Comparison of ENCODE assay signal across 20 cellular contexts in the genomic region with DNA sequence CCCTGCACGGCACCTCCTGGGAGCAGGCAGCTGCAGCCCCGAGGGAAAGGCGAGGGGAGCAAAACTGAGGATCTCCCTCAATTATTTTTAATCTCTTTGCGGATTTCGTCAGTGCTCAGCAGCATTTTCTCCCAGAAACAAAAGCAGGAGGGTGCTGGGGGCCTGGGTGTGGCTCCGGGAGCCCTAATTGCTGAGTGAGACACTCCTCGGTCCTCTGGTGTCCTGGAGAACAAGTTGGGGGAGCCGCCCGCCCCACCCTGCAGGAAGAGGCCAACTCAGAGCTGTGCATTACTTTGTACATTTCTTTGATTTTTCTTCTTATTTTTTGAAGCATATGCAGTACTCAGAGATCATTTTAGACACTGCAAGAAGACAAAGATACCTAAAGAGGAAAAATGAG. TPM values are rescaled to one million over a fixed set of nuclear protein-coding genes. Genes with fewer than 3 reads are reported as not detected.
DNase-seq lines count a peak whose midpoint lies in the region; ATAC-seq and TF ChIP-seq lines count a peak whose summit lies in the region.
"Had no signal": no experiment of that assay in that cellular context is flagged by ENCODE, and none has a peak within 500 bp of the region (broad histone marks: within the 10 kb centered on the region; RNA-seq: fewer than 3 reads in every experiment).

No MANE protein-coding gene starts in this region.

- DNase-seq in GM03348 (ENCODE audit: low spot score) (peak; percentile 29), RWPE2 (ENCODE audit: low spot score) (no peak), esophagus squamous epithelium (lab: John Stamatoyannopoulos, UW) (no peak), sigmoid colon (peak; percentile 11), kidney glomerular epithelial cell (lab: John Stamatoyannopoulos, UW) (no peak)
- no peak for DNase-seq in NK-92 treated with Interleukin-12 subunit alpha and Interleukin-12 subunit beta, amount 100 ng/mL, for 24 hours (lab: John Stamatoyannopoulos, UW)
- DNase-seq in stimulated activated CD4-positive, alpha-beta T cell treated with anti-CD3 and anti-CD28 coated beads, Interleukin-2, amount 100 ng/mL, for 48 hours: no peak
- DNase-seq: AML-193; CD8-positive, alpha-beta T cell; DMS79 treated with DMSO at 0.1 percent for 48 hours; IMR-90; NCI-H1930; NCI-H2171 treated with DMSO at 0.1 percent for 48 hours; NCI-H82; SIG-M5 had no signal

- H3K9me3 ChIP-seq in RWPE2 (ENCODE audit: severe bottlenecking): no peaks in the 10 kb centered on the region
- H3K9me3 ChIP-seq in esophagus squamous epithelium: no peaks in the 10 kb centered on the region
- no peaks in the 10 kb centered on the region for H3K9me3 ChIP-seq in sigmoid colon

- peaks cover 14% of the 10 kb centered on the region for H3K4me1 ChIP-seq in RWPE2 (ENCODE audit: insufficient read depth, poor library complexity, severe bottlenecking)
- peaks cover 3 to 48% (median 10%) of the 10 kb centered on the region in 3 donors for H3K4me1 ChIP-seq in esophagus squamous epithelium
- H3K4me1 ChIP-seq in sigmoid colon: no peaks in the 10 kb centered on the region

- ATAC-seq in RWPE2 (ENCODE audit: low read depth) (peak; percentile 15; the same call in 1 of the 3 replicates), GM21528 (IDR thresholded peaks at IDR 0.05; ENCODE audit: low FRiP score, unreplicated experiment) (no peak)
- ATAC-seq: CD8-positive, alpha-beta T cell; Panc1 had no signal

- TF ChIP-seq CTCF in RWPE2 (IDR thresholded peaks at IDR 0.05; ENCODE audit: poor library complexity, severe bottlenecking) (no peak), esophagus squamous epithelium (IDR thresholded peaks at IDR 0.05) (no peak), sigmoid colon (IDR thresholded peaks at IDR 0.05) (no peak)

- H3K36me3 ChIP-seq in RWPE2 (ENCODE audit: low read depth) (no peaks in the 10 kb centered on the region), esophagus squamous epithelium (no peaks in the 10 kb centered on the region), sigmoid colon (no peaks in the 10 kb centered on the region)

- H3K27ac ChIP-seq in RWPE2 (ENCODE audit: poor library complexity, severe bottlenecking) (peak overlapping the region; percentile 42), esophagus squamous epithelium (peak overlapping the region; percentile 82 to 89 (median 83)), sigmoid colon (no peak overlapping the region)

- H3K4me3 ChIP-seq in RWPE2 (ENCODE audit: severe bottlenecking): no peak overlapping the region
- no peak overlapping the region for H3K4me3 ChIP-seq in esophagus squamous epithelium
- H3K4me3 ChIP-seq in sigmoid colon: no peak overlapping the region

- no peak for TF ChIP-seq POLR2A in esophagus squamous epithelium (IDR thresholded peaks at IDR 0.05)
- no peak for TF ChIP-seq POLR2A in sigmoid colon (IDR thresholded peaks at IDR 0.05)

- intact Hi-C loops in esophagus squamous epithelium (cut with DNase I) (no loop called here), sigmoid colon (cut with DNase I) (no loop called here)

- TF ChIP-seq EP300 in sigmoid colon (IDR thresholded peaks at IDR 0.05): no peak

- WGBS in esophagus squamous epithelium, 2 donors: 27 to 44% methylated on average over 9 of the region's 9 CpGs
- 50 to 73% methylated on average over 9 of the region's 9 CpGs for WGBS in sigmoid colon, 2 donors

- H3K27me3 ChIP-seq in RWPE2 (ENCODE audit: insufficient read depth, poor library complexity, severe bottlenecking) (no peaks in the 10 kb centered on the region), esophagus squamous epithelium (peaks cover 0 to 3% (median 0%) of the 10 kb centered on the region in 4 donors), sigmoid colon (no peaks in the 10 kb centered on the region)

RNA-seq across cellular contexts. Expression of a gene that starts 56.4 kb away (rescaled TPM):
- 10 to 100 TPM in 3 of 4 donors, 1 to 10 TPM in 1; 9.3 to 28.2 (median 22.9) TPM for total RNA-seq in esophagus squamous epithelium
- total RNA-seq in sigmoid colon: 10 to 100 TPM; 14.7 to 16.9 (median 15.9) TPM
- polyA plus RNA-seq in sigmoid colon: 10 to 100 TPM; 10.2 to 16.0 (median 11.6) TPM

RNA-seq across cellular contexts. Expression of a gene that starts 56.5 kb away (rescaled TPM):
- under 1 TPM in 1 of 4 donors, not detected in 3; 0.09 TPM for total RNA-seq in esophagus squamous epithelium
- total RNA-seq in sigmoid colon: not detected
- polyA plus RNA-seq in sigmoid colon: under 1 TPM in 1 of 3 donors, not detected in 2; 0.04 TPM
- total RNA-seq: H4, IMR-90, LHCN-M2, NCI-H460 had no signal
- polyA plus RNA-seq: IMR-90 had no signal

Comparison
In these comparisons a context has a peak if more than half of its experiments do, and no peak if none do; other contexts are left out.
1. DNase-seq: peak in GM03348 (single experiment) and sigmoid colon (single experiment); none in RWPE2 (single experiment), esophagus squamous epithelium (single experiment), kidney glomerular epithelial cell (single experiment), NK-92 treated with Interleukin-12 subunit alpha and Interleukin-12 subunit beta, amount 100 ng/mL, for 24 hours (single experiment) and stimulated activated CD4-positive, alpha-beta T cell treated with anti-CD3 and anti-CD28 coated beads, Interleukin-2, amount 100 ng/mL, for 48 hours (0 of 2).
2. H3K27ac ChIP-seq: peak in RWPE2 (single experiment) and esophagus squamous epithelium (4 of 4); none in sigmoid colon (0 of 4).